Comparison of ENCODE assay signal across 17 cellular contexts in genomic region chr1:10106756-10107479, GRCh38.
DNase-seq lines count a peak whose midpoint lies in the region; ATAC-seq and TF ChIP-seq lines count a peak whose summit lies in the region.
"Had no signal": no experiment of that assay in that cellular context is flagged by ENCODE, and none has a peak within 500 bp of the region (broad histone marks: within the 10 kb centered on the region; RNA-seq: fewer than 3 reads in every experiment).

No MANE protein-coding gene starts in this region.

- H3K4me1 ChIP-seq in right cardiac atrium (ENCODE audit: control insufficient read depth, insufficient read depth, low read length) = no peaks in the 10 kb centered on the region

- H3K27ac ChIP-seq in right cardiac atrium (ENCODE audit: low read length) = peak overlapping the region; percentile 42
- H3K27ac ChIP-seq: adrenal gland, C4-2B had no signal

- H3K27me3 ChIP-seq in right cardiac atrium (ENCODE audit: control insufficient read depth, insufficient read depth) = no peaks in the 10 kb centered on the region
- H3K27me3 ChIP-seq: adrenal gland had no signal

- H3K9me3 Mint-ChIP-seq in activated CD8-positive, alpha-beta memory T cell treated with anti-CD3 and anti-CD28 coated beads, Interleukin-2, amount 10 ng/mL, durations not matched to agents 7 days and 5 days (ENCODE audit: low read depth) = no peaks in the 10 kb centered on the region
- H3K9me3 Mint-ChIP-seq in WTC11 = 0 out of 2 replicates have a peak, but pooled peaks cover 4% of the 10 kb centered on the region
- H3K9me3 Mint-ChIP-seq in activated CD8-positive, alpha-beta T cell treated with anti-CD3 and anti-CD28 coated beads for 36 hours = no peaks in the 10 kb centered on the region
- H3K9me3 Mint-ChIP-seq: T-helper 2 cell treated with Interferon-gamma antibody and Interleukin-4, amounts not matched to agents 5 μg/mL and 100 μg/mL, for 36 hours had no signal

- H3K27ac Mint-ChIP-seq in activated CD8-positive, alpha-beta memory T cell treated with anti-CD3 and anti-CD28 coated beads, Interleukin-2, amount 10 ng/mL, durations not matched to agents 7 days and 5 days = peak overlapping the region; percentile 50
- peak overlapping the region; percentile 46 for H3K27ac Mint-ChIP-seq in WTC11
- no peak overlapping the region for H3K27ac Mint-ChIP-seq in activated CD8-positive, alpha-beta T cell treated with anti-CD3 and anti-CD28 coated beads for 36 hours
- H3K27ac Mint-ChIP-seq: T-helper 2 cell treated with Interferon-gamma antibody and Interleukin-4, amounts not matched to agents 5 μg/mL and 100 μg/mL, for 36 hours had no signal

- CTCF ChIA-PET in activated CD8-positive, alpha-beta memory T cell treated with anti-CD3 and anti-CD28 coated beads, Interleukin-2, amount 10 ng/mL, durations not matched to agents 7 days and 5 days (lab: Charles Lee) = no interaction called here
- CTCF ChIA-PET in WTC11 (lab: Charles Lee) = no interaction called here
- CTCF ChIA-PET in activated CD8-positive, alpha-beta T cell treated with anti-CD3 and anti-CD28 coated beads for 36 hours (lab: Charles Lee) = no interaction called here

- DNase-seq in activated CD8-positive, alpha-beta memory T cell treated with anti-CD3 and anti-CD28 coated beads, Interleukin-2, amount 10 ng/mL, durations not matched to agents 7 days and 5 days = no peak
- DNase-seq in activated CD8-positive, alpha-beta memory T cell treated with anti-CD3 and anti-CD28 coated beads for 24 hours = no peak
- DNase-seq in WTC11 (ENCODE audit: low spot score) = no peak
- DNase-seq in right cardiac atrium = no peak
- DNase-seq in superior temporal gyrus (ENCODE audit: extremely low spot score) = peak; percentile 7
- DNase-seq in NCI-H1048 (lab: John Stamatoyannopoulos, UW) = no peak
- no peak for DNase-seq in activated CD8-positive, alpha-beta T cell treated with anti-CD3 and anti-CD28 coated beads for 36 hours
- DNase-seq: 8988T; activated CD4-positive, alpha-beta T cell treated with anti-CD3 and anti-CD28 coated beads for 4 hours; activated T-cell treated with anti-CD3 and anti-CD28 coated beads for 4 hours; adrenal gland; DND-41; NCI-H1105 had no signal

- H3K4me3 ChIP-seq in right cardiac atrium (ENCODE audit: low read length) = no peak overlapping the region
- H3K4me3 ChIP-seq: adrenal gland, K562 had no signal

- WGBS in right cardiac atrium = 89% methylated on average over 7 of the region's 7 CpGs

- ATAC-seq in activated CD8-positive, alpha-beta memory T cell treated with anti-CD3 and anti-CD28 coated beads, Interleukin-2, amount 10 ng/mL, durations not matched to agents 7 days and 5 days = no peak
- ATAC-seq in WTC11 (no peak), right cardiac atrium (no peak), HG03460 (IDR thresholded peaks at IDR 0.05; ENCODE audit: unreplicated experiment) (no peak)
- ATAC-seq in activated CD8-positive, alpha-beta T cell treated with anti-CD3 and anti-CD28 coated beads for 36 hours = no peak
- ATAC-seq: K562 had no signal

- H3K36me3 Mint-ChIP-seq in activated CD8-positive, alpha-beta memory T cell treated with anti-CD3 and anti-CD28 coated beads, Interleukin-2, amount 10 ng/mL, durations not matched to agents 7 days and 5 days = peaks cover 32% of the 10 kb centered on the region
- peaks cover 43% of the 10 kb centered on the region for H3K36me3 Mint-ChIP-seq in WTC11
- peaks cover 25% of the 10 kb centered on the region for H3K36me3 Mint-ChIP-seq in activated CD8-positive, alpha-beta T cell treated with anti-CD3 and anti-CD28 coated beads for 36 hours (ENCODE audit: low read depth)

- intact Hi-C loops in right cardiac atrium (cut with DNase I) = loop anchor here in 1 of 4 donors (10.0 kb wide), 1 partner anchor 72 kb away; the partner anchor contains the start of gene UBE4B
- intact Hi-C loops in activated CD8-positive, alpha-beta T cell treated with anti-CD3 and anti-CD28 coated beads for 36 hours (cut with micrococcal nuclease) = no loop called here

- POLR2A ChIA-PET in WTC11 (lab: Charles Lee) = no interaction called here
- POLR2A ChIA-PET in activated CD8-positive, alpha-beta T cell treated with anti-CD3 and anti-CD28 coated beads for 36 hours (lab: Charles Lee) = no interaction called here

- TF ChIP-seq CTCF in WTC11 (IDR thresholded peaks at IDR 0.05) = no peak
- no peak for TF ChIP-seq CTCF in activated CD8-positive, alpha-beta T cell treated with anti-CD3 and anti-CD28 coated beads for 36 hours (IDR thresholded peaks at IDR 0.05)

- H3K4me3 Mint-ChIP-seq in activated CD8-positive, alpha-beta memory T cell treated with anti-CD3 and anti-CD28 coated beads, Interleukin-2, amount 10 ng/mL, durations not matched to agents 7 days and 5 days = no peak overlapping the region
- H3K4me3 Mint-ChIP-seq in WTC11 = no peak overlapping the region
- no peak overlapping the region for H3K4me3 Mint-ChIP-seq in activated CD8-positive, alpha-beta T cell treated with anti-CD3 and anti-CD28 coated beads for 36 hours
- H3K4me3 Mint-ChIP-seq: T-helper 2 cell treated with Interferon-gamma antibody and Interleukin-4, amounts not matched to agents 5 μg/mL and 100 μg/mL, for 36 hours had no signal

- H3K27me3 Mint-ChIP-seq in activated CD8-positive, alpha-beta memory T cell treated with anti-CD3 and anti-CD28 coated beads, Interleukin-2, amount 10 ng/mL, durations not matched to agents 7 days and 5 days = no peaks in the 10 kb centered on the region
- H3K27me3 Mint-ChIP-seq in WTC11 (ENCODE audit: low read depth) = no peaks in the 10 kb centered on the region
- H3K27me3 Mint-ChIP-seq in activated CD8-positive, alpha-beta T cell treated with anti-CD3 and anti-CD28 coated beads for 36 hours = no peaks in the 10 kb centered on the region

- no peaks in the 10 kb centered on the region for H3K9me3 ChIP-seq in right cardiac atrium (ENCODE audit: control insufficient read depth, low read length)
- H3K9me3 ChIP-seq: adrenal gland had no signal

- no peaks in the 10 kb centered on the region for H3K4me1 Mint-ChIP-seq in activated CD8-positive, alpha-beta memory T cell treated with anti-CD3 and anti-CD28 coated beads, Interleukin-2, amount 10 ng/mL, durations not matched to agents 7 days and 5 days
- no peaks in the 10 kb centered on the region for H3K4me1 Mint-ChIP-seq in WTC11
- H3K4me1 Mint-ChIP-seq in activated CD8-positive, alpha-beta T cell treated with anti-CD3 and anti-CD28 coated beads for 36 hours (ENCODE audit: low read depth) = no peaks in the 10 kb centered on the region

TF ChIP-seq in WTC11, 78 proteins besides CTCF, POLR2A, EP300 and RAD21:
- TF ChIP-seq, protein P1, sequence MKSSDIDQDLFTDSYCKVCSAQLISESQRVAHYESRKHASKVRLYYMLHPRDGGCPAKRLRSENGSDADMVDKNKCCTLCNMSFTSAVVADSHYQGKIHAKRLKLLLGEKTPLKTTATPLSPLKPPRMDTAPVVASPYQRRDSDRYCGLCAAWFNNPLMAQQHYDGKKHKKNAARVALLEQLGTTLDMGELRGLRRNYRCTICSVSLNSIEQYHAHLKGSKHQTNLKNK (CRISPR knock-in tag; IDR thresholded peaks at IDR 0.05) = no peak
- TF ChIP-seq, protein P2, sequence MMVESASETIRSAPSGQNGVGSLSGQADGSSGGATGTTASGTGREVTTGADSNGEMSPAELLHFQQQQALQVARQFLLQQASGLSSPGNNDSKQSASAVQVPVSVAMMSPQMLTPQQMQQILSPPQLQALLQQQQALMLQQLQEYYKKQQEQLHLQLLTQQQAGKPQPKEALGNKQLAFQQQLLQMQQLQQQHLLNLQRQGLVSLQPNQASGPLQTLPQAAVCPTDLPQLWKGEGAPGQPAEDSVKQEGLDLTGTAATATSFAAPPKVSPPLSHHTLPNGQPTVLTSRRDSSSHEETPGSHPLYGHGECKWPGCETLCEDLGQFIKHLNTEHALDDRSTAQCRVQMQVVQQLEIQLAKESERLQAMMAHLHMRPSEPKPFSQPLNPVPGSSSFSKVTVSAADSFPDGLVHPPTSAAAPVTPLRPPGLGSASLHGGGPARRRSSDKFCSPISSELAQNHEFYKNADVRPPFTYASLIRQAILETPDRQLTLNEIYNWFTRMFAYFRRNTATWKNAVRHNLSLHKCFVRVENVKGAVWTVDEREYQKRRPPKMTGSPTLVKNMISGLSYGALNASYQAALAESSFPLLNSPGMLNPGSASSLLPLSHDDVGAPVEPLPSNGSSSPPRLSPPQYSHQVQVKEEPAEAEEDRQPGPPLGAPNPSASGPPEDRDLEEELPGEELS (CRISPR knock-in tag; IDR thresholded peaks at IDR 0.05) = no peak
- TF ChIP-seq ZNF121 (CRISPR knock-in tag; IDR thresholded peaks at IDR 0.05) = no peak
- no peak for TF ChIP-seq JAZF1 (CRISPR knock-in tag; IDR thresholded peaks at IDR 0.05)
- TF ChIP-seq MLX (CRISPR knock-in tag; IDR thresholded peaks at IDR 0.05) = no peak
- TF ChIP-seq SOX15 (CRISPR knock-in tag; IDR thresholded peaks at IDR 0.05) = no peak
- TF ChIP-seq GTF2I (CRISPR knock-in tag; conservative IDR thresholded peaks at IDR 0.05) = no peak
- no peak for TF ChIP-seq ZNF671 (CRISPR knock-in tag; IDR thresholded peaks at IDR 0.05)
- TF ChIP-seq SMAD4 (CRISPR knock-in tag; IDR thresholded peaks at IDR 0.05) = no peak
- no peak for TF ChIP-seq ZNF416 (CRISPR knock-in tag; IDR thresholded peaks at IDR 0.05)
